1 cellular context compared by ENCODE assay signal in the genomic region with DNA sequence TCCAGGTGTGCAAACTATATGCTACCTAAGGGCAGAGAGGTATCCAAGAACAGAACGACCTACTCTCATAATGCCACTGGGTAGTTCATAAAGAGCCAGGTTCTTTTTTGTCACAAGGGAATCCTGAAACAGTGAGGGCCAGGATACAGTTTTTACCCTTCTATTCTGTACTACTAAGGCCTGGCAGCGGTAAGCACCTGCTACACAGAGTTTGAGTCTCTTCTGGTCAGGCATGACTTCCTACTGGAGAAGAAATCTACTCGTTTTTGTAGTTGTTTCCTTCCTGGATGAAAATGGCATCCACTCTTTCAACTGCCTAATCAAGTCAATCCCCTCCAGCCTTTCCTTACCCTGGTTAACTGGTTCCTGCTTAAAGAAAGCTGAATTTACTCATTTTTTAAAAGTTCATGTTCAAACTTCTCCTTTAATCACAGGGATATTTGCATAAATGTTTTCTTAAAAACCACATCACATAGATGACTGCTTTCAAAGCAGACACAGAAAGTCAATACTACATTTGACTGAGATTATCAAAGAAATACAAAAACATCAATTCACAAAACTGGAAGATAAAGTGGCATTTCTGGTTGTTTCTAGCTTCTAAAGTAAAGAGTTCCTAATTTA.
TF ChIP-seq lines count a peak whose summit lies in the region.

No MANE protein-coding gene starts in this region.

TF ChIP-seq in GM12878, 131 proteins besides CTCF, POLR2A, EP300 and RAD21:
- TF ChIP-seq RCOR1 (conservative IDR thresholded peaks at IDR 0.05; ENCODE audit: low read depth, low read length) (no peak), CHD2 (IDR thresholded peaks at IDR 0.05; ENCODE audit: borderline replicate concordance, low read depth, low read length) (no peak), RAD51 (IDR thresholded peaks at IDR 0.05) (no peak), CHD4 (IDR thresholded peaks at IDR 0.05) (no peak), NFYA (IDR thresholded peaks at IDR 0.05; ENCODE audit: borderline replicate concordance, low read depth, low read length) (no peak), SRF (IDR thresholded peaks at IDR 0.05; ENCODE audit: low read depth in 2 of 2, low read length in 2 of 2) (0 out of 4 replicates have a peak, but pooled peaks of 1 of the 2 experiments have one; percentile 20), ZNF217 (IDR thresholded peaks at IDR 0.05) (no peak), MEF2B (IDR thresholded peaks at IDR 0.05; ENCODE audit: partially characterized antibody, poor library complexity, severe bottlenecking) (no peak), BHLHE40 (IDR thresholded peaks at IDR 0.05; ENCODE audit: borderline replicate concordance in 1 of 2, low read depth in 2 of 2, low read length in 1 of 2) (no peak), CREM (IDR thresholded peaks at IDR 0.05; ENCODE audit: low read depth) (0 out of 2 replicates have a peak, but pooled peaks have one; percentile 10), ZNF274 (IDR thresholded peaks at IDR 0.05; ENCODE audit: insufficient read depth, insufficient read length) (no peak), SIN3A (IDR thresholded peaks at IDR 0.05; ENCODE audit: low read depth, low read length) (no peak), RUNX3 (IDR thresholded peaks at IDR 0.05; ENCODE audit: low read length) (peak; percentile 68), POU2F2 (IDR thresholded peaks at IDR 0.05; ENCODE audit: borderline replicate concordance, low read depth, low read length) (0 out of 3 replicates have a peak, but pooled peaks have one; percentile 34), MYB (IDR thresholded peaks at IDR 0.05; ENCODE audit: borderline replicate concordance, low read depth, low read length) (no peak), SMAD5 (IDR thresholded peaks at IDR 0.05; ENCODE audit: low read depth) (no peak), BRCA1 (IDR thresholded peaks at IDR 0.05; ENCODE audit: low read depth, low read length) (no peak), YBX1 (IDR thresholded peaks at IDR 0.05) (no peak), TCF7 (IDR thresholded peaks at IDR 0.05; ENCODE audit: borderline replicate concordance) (peak; percentile 72), RELA (IDR thresholded peaks at IDR 0.05; ENCODE audit: borderline replicate concordance, partially characterized antibody) (no peak), FOS (IDR thresholded peaks at IDR 0.05; ENCODE audit: borderline replicate concordance, extremely low read depth, insufficient read length) (no peak), CHD1 (IDR thresholded peaks at IDR 0.05; ENCODE audit: low read depth, low read length) (no peak), EZH2 (IDR thresholded peaks at IDR 0.05; ENCODE audit: borderline replicate concordance, control insufficient read depth, low read depth, low read length) (no peak), GABPA (IDR thresholded peaks at IDR 0.05; ENCODE audit: low read depth) (no peak), ATF7 (IDR thresholded peaks at IDR 0.05; ENCODE audit: low read depth) (no peak), MEF2A (IDR thresholded peaks at IDR 0.05; ENCODE audit: insufficient read depth, low read depth, low read length) (no peak), KLF5 (IDR thresholded peaks at IDR 0.05; ENCODE audit: partially characterized antibody) (no peak), DPF2 (IDR thresholded peaks at IDR 0.05) (no peak), NFIC (IDR thresholded peaks at IDR 0.05; ENCODE audit: low read depth, low read length) (no peak), HDAC2 (IDR thresholded peaks at IDR 0.05) (no peak), WRNIP1 (IDR thresholded peaks at IDR 0.05; ENCODE audit: borderline replicate concordance, low read depth, low read length) (no peak), ZNF207 (IDR thresholded peaks at IDR 0.05; ENCODE audit: borderline replicate concordance) (no peak), ZNF24 (IDR thresholded peaks at IDR 0.05) (no peak)
- TF ChIP-seq, protein P1, sequence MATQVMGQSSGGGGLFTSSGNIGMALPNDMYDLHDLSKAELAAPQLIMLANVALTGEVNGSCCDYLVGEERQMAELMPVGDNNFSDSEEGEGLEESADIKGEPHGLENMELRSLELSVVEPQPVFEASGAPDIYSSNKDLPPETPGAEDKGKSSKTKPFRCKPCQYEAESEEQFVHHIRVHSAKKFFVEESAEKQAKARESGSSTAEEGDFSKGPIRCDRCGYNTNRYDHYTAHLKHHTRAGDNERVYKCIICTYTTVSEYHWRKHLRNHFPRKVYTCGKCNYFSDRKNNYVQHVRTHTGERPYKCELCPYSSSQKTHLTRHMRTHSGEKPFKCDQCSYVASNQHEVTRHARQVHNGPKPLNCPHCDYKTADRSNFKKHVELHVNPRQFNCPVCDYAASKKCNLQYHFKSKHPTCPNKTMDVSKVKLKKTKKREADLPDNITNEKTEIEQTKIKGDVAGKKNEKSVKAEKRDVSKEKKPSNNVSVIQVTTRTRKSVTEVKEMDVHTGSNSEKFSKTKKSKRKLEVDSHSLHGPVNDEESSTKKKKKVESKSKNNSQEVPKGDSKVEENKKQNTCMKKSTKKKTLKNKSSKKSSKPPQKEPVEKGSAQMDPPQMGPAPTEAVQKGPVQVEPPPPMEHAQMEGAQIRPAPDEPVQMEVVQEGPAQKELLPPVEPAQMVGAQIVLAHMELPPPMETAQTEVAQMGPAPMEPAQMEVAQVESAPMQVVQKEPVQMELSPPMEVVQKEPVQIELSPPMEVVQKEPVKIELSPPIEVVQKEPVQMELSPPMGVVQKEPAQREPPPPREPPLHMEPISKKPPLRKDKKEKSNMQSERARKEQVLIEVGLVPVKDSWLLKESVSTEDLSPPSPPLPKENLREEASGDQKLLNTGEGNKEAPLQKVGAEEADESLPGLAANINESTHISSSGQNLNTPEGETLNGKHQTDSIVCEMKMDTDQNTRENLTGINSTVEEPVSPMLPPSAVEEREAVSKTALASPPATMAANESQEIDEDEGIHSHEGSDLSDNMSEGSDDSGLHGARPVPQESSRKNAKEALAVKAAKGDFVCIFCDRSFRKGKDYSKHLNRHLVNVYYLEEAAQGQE (IDR thresholded peaks at IDR 0.05; ENCODE audit: low read depth, low read length) = no peak
- TF ChIP-seq, protein P2, sequence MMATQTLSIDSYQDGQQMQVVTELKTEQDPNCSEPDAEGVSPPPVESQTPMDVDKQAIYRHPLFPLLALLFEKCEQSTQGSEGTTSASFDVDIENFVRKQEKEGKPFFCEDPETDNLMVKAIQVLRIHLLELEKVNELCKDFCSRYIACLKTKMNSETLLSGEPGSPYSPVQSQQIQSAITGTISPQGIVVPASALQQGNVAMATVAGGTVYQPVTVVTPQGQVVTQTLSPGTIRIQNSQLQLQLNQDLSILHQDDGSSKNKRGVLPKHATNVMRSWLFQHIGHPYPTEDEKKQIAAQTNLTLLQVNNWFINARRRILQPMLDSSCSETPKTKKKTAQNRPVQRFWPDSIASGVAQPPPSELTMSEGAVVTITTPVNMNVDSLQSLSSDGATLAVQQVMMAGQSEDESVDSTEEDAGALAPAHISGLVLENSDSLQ (IDR thresholded peaks at IDR 0.05) = no peak
- TF ChIP-seq, protein P3, sequence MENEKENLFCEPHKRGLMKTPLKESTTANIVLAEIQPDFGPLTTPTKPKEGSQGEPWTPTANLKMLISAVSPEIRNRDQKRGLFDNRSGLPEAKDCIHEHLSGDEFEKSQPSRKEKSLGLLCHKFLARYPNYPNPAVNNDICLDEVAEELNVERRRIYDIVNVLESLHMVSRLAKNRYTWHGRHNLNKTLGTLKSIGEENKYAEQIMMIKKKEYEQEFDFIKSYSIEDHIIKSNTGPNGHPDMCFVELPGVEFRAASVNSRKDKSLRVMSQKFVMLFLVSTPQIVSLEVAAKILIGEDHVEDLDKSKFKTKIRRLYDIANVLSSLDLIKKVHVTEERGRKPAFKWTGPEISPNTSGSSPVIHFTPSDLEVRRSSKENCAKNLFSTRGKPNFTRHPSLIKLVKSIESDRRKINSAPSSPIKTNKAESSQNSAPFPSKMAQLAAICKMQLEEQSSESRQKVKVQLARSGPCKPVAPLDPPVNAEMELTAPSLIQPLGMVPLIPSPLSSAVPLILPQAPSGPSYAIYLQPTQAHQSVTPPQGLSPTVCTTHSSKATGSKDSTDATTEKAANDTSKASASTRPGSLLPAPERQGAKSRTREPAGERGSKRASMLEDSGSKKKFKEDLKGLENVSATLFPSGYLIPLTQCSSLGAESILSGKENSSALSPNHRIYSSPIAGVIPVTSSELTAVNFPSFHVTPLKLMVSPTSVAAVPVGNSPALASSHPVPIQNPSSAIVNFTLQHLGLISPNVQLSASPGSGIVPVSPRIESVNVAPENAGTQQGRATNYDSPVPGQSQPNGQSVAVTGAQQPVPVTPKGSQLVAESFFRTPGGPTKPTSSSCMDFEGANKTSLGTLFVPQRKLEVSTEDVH (IDR thresholded peaks at IDR 0.05; ENCODE audit: low read depth, partially characterized antibody) = no peak
- TF ChIP-seq, protein P4, sequence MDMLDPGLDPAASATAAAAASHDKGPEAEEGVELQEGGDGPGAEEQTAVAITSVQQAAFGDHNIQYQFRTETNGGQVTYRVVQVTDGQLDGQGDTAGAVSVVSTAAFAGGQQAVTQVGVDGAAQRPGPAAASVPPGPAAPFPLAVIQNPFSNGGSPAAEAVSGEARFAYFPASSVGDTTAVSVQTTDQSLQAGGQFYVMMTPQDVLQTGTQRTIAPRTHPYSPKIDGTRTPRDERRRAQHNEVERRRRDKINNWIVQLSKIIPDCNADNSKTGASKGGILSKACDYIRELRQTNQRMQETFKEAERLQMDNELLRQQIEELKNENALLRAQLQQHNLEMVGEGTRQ (IDR thresholded peaks at IDR 0.05; ENCODE audit: borderline replicate concordance, low read depth, low read length) = no peak
- TF ChIP-seq, protein P5, sequence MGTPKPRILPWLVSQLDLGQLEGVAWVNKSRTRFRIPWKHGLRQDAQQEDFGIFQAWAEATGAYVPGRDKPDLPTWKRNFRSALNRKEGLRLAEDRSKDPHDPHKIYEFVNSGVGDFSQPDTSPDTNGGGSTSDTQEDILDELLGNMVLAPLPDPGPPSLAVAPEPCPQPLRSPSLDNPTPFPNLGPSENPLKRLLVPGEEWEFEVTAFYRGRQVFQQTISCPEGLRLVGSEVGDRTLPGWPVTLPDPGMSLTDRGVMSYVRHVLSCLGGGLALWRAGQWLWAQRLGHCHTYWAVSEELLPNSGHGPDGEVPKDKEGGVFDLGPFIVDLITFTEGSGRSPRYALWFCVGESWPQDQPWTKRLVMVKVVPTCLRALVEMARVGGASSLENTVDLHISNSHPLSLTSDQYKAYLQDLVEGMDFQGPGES (IDR thresholded peaks at IDR 0.05) = no peak
- TF ChIP-seq, protein P6, sequence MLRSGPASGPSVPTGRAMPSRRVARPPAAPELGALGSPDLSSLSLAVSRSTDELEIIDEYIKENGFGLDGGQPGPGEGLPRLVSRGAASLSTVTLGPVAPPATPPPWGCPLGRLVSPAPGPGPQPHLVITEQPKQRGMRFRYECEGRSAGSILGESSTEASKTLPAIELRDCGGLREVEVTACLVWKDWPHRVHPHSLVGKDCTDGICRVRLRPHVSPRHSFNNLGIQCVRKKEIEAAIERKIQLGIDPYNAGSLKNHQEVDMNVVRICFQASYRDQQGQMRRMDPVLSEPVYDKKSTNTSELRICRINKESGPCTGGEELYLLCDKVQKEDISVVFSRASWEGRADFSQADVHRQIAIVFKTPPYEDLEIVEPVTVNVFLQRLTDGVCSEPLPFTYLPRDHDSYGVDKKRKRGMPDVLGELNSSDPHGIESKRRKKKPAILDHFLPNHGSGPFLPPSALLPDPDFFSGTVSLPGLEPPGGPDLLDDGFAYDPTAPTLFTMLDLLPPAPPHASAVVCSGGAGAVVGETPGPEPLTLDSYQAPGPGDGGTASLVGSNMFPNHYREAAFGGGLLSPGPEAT (IDR thresholded peaks at IDR 0.05; ENCODE audit: low read depth) = no peak
- TF ChIP-seq, protein P7, sequence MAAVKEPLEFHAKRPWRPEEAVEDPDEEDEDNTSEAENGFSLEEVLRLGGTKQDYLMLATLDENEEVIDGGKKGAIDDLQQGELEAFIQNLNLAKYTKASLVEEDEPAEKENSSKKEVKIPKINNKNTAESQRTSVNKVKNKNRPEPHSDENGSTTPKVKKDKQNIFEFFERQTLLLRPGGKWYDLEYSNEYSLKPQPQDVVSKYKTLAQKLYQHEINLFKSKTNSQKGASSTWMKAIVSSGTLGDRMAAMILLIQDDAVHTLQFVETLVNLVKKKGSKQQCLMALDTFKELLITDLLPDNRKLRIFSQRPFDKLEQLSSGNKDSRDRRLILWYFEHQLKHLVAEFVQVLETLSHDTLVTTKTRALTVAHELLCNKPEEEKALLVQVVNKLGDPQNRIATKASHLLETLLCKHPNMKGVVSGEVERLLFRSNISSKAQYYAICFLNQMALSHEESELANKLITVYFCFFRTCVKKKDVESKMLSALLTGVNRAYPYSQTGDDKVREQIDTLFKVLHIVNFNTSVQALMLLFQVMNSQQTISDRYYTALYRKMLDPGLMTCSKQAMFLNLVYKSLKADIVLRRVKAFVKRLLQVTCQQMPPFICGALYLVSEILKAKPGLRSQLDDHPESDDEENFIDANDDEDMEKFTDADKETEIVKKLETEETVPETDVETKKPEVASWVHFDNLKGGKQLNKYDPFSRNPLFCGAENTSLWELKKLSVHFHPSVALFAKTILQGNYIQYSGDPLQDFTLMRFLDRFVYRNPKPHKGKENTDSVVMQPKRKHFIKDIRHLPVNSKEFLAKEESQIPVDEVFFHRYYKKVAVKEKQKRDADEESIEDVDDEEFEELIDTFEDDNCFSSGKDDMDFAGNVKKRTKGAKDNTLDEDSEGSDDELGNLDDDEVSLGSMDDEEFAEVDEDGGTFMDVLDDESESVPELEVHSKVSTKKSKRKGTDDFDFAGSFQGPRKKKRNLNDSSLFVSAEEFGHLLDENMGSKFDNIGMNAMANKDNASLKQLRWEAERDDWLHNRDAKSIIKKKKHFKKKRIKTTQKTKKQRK (IDR thresholded peaks at IDR 0.05; ENCODE audit: low read depth, low read length) = no peak
- TF ChIP-seq, protein P8, sequence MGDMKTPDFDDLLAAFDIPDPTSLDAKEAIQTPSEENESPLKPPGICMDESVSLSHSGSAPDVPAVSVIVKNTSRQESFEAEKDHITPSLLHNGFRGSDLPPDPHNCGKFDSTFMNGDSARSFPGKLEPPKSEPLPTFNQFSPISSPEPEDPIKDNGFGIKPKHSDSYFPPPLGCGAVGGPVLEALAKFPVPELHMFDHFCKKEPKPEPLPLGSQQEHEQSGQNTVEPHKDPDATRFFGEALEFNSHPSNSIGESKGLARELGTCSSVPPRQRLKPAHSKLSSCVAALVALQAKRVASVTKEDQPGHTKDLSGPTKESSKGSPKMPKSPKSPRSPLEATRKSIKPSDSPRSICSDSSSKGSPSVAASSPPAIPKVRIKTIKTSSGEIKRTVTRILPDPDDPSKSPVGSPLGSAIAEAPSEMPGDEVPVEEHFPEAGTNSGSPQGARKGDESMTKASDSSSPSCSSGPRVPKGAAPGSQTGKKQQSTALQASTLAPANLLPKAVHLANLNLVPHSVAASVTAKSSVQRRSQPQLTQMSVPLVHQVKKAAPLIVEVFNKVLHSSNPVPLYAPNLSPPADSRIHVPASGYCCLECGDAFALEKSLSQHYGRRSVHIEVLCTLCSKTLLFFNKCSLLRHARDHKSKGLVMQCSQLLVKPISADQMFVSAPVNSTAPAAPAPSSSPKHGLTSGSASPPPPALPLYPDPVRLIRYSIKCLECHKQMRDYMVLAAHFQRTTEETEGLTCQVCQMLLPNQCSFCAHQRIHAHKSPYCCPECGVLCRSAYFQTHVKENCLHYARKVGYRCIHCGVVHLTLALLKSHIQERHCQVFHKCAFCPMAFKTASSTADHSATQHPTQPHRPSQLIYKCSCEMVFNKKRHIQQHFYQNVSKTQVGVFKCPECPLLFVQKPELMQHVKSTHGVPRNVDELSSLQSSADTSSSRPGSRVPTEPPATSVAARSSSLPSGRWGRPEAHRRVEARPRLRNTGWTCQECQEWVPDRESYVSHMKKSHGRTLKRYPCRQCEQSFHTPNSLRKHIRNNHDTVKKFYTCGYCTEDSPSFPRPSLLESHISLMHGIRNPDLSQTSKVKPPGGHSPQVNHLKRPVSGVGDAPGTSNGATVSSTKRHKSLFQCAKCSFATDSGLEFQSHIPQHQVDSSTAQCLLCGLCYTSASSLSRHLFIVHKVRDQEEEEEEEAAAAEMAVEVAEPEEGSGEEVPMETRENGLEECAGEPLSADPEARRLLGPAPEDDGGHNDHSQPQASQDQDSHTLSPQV (IDR thresholded peaks at IDR 0.05) = no peak
